In genomic region chr19:1855828-1856255, GRCh38 we compare ENCODE assay signal across 7 cellular contexts. TPM values are rescaled to one million over a fixed set of nuclear protein-coding genes. Genes with fewer than 3 reads are reported as not detected.
DNase-seq lines count a peak whose midpoint lies in the region; ATAC-seq and TF ChIP-seq lines count a peak whose summit lies in the region.

No MANE protein-coding gene starts in this region.

- TF ChIP-seq CTCF in SU-DHL-6 (IDR thresholded peaks at IDR 0.05; ENCODE audit: insufficient read depth, low read length, poor library complexity, severe bottlenecking) (no peak), smooth muscle cell (IDR thresholded peaks at IDR 0.05; ENCODE audit: borderline replicate concordance, insufficient read depth, poor library complexity, severe bottlenecking) (no peak)

- WGBS in smooth muscle cell (ENCODE audit: low lambda C conversion rate), result 42% methylated on average over 13 of the region's 13 CpGs

- H3K9ac ChIP-seq in SU-DHL-6 (ENCODE audit: low read length), result peak overlapping the region; percentile 49
- peak overlapping the region; percentile 28 for H3K9ac ChIP-seq in smooth muscle cell (ENCODE audit: low read depth)

- in situ Hi-C loops in HAP-1 (cut with MboI; ENCODE audit: low sequenced_read_pairs), result no loop called here

- peak overlapping the region; percentile 55 for H3K4me2 ChIP-seq in SU-DHL-6 (ENCODE audit: low read depth, low read length, poor library complexity, severe bottlenecking)
- peak overlapping the region; percentile 97 for H3K4me2 ChIP-seq in smooth muscle cell

- H3F3A ChIP-seq in SU-DHL-6 (ENCODE audit: insufficient read depth), result peaks cover 10% of the 10 kb centered on the region; the same call in 1 of the 2 replicates
- H3F3A ChIP-seq in smooth muscle cell (ENCODE audit: low read depth), result peaks cover 3% of the 10 kb centered on the region

- H3K27me3 ChIP-seq in HAP-1 (ENCODE audit: low read depth) (no peaks in the 10 kb centered on the region), SU-DHL-6 (ENCODE audit: low read length) (no peaks in the 10 kb centered on the region), smooth muscle cell (ENCODE audit: low read depth) (no peaks in the 10 kb centered on the region)

- no peaks in the 10 kb centered on the region for H3K9me2 ChIP-seq in SU-DHL-6 (replicated peaks; ENCODE audit: insufficient read depth, low read length)

- peaks cover 4% of the 10 kb centered on the region; the same call in 1 of the 2 replicates for H3K36me3 ChIP-seq in HAP-1 (replicated peaks)
- H3K36me3 ChIP-seq in SU-DHL-6 (ENCODE audit: low read length), result no peaks in the 10 kb centered on the region
- H3K36me3 ChIP-seq in smooth muscle cell (ENCODE audit: low read depth), result no peaks in the 10 kb centered on the region

- peaks cover 56% of the 10 kb centered on the region for H3K79me2 ChIP-seq in SU-DHL-6 (ENCODE audit: insufficient read depth, low read length)
- H3K79me2 ChIP-seq in smooth muscle cell (ENCODE audit: low read depth), result peaks cover 70% of the 10 kb centered on the region

- no peak overlapping the region for H2AFZ ChIP-seq in SU-DHL-6 (ENCODE audit: low read depth, low read length, severe bottlenecking)
- H2AFZ ChIP-seq in smooth muscle cell (ENCODE audit: low read depth), result no peak overlapping the region

- peak overlapping the region; percentile 61 for H3K27ac ChIP-seq in SU-DHL-6 (ENCODE audit: low read depth, low read length)
- peak overlapping the region; percentile 57 for H3K27ac ChIP-seq in smooth muscle cell (ENCODE audit: low read depth)

- H3K4me1 ChIP-seq in HAP-1 (peaks cover 45% of the 10 kb centered on the region), smooth muscle cell (ENCODE audit: low read depth) (peaks cover 63% of the 10 kb centered on the region)

- H3K4me3 ChIP-seq in HAP-1 (peak overlapping the region; percentile 3; the same call in 1 of the 2 replicates), SU-DHL-6 (ENCODE audit: insufficient read depth, low read length, poor library complexity, severe bottlenecking) (no peak overlapping the region), smooth muscle cell (peak overlapping the region; percentile 18)

- ATAC-seq in GM18909 (IDR thresholded peaks at IDR 0.05; ENCODE audit: poor library complexity, unreplicated experiment), result no peak
- no peak for ATAC-seq in HG03571 (IDR thresholded peaks at IDR 0.05; ENCODE audit: unreplicated experiment)

- H4K20me1 ChIP-seq in SU-DHL-6 (ENCODE audit: low read depth, low read length) (peaks cover 4% of the 10 kb centered on the region; the same call in 1 of the 2 replicates), smooth muscle cell (ENCODE audit: low read depth) (peaks cover 72% of the 10 kb centered on the region)

- H3K9me3 ChIP-seq in HAP-1 (no peaks in the 10 kb centered on the region), SU-DHL-6 (ENCODE audit: insufficient read depth, low read length) (no peaks in the 10 kb centered on the region), smooth muscle cell (replicated peaks; ENCODE audit: low read depth) (no peaks in the 10 kb centered on the region)

- DNase-seq in HAP-1 (ENCODE audit: low spot score in 2 of 2) (no peak), fibroblast of gingiva (ENCODE audit: low read depth) (peak; percentile 42), smooth muscle cell (lab: John Stamatoyannopoulos, UW; ENCODE audit: unreplicated experiment) (no peak), hypothalamus (lab: John Stamatoyannopoulos, UW) (no peak)

RNA-seq across cellular contexts. Expression of gene KLF16, which starts 7.5 kb away (rescaled TPM):
- 4.3 and 5.8 TPM in 2 replicates for total RNA-seq in smooth muscle cell
- 15.4 and 16.7 TPM in 2 replicates for polyA plus RNA-seq in smooth muscle cell

RNA-seq across cellular contexts. Expression of gene REXO1, which starts 7.6 kb away (rescaled TPM):
- 5.0 and 10.6 TPM in 2 replicates for total RNA-seq in smooth muscle cell
- polyA plus RNA-seq in smooth muscle cell, result 11.6 and 17.9 TPM in 2 replicates

RNA-seq across cellular contexts. Expression of gene ABHD17A, which starts 29.5 kb away (rescaled TPM):
- 42.9 and 49.2 TPM in 2 replicates for total RNA-seq in smooth muscle cell
- 98.3 and 106 TPM in 2 replicates for polyA plus RNA-seq in smooth muscle cell

RNA-seq across cellular contexts. Expression of gene ATP8B3, which starts 43.8 kb away (rescaled TPM):
- 2.0 and 2.8 TPM in 2 replicates for total RNA-seq in smooth muscle cell
- polyA plus RNA-seq in smooth muscle cell, result 3.8 and 3.9 TPM in 2 replicates

RNA-seq across cellular contexts. Expression of gene ADAT3, which starts 49.4 kb away (rescaled TPM):
- 0.49 and 0.58 TPM in 2 replicates for total RNA-seq in smooth muscle cell
- 2.0 and 4.8 TPM in 2 replicates for polyA plus RNA-seq in smooth muscle cell
